Comparison of ENCODE assay signal across 19 cellular contexts in genomic region chr16:71777329-71777728, GRCh38. TPM values are rescaled to one million over a fixed set of nuclear protein-coding genes. Genes with fewer than 3 reads are reported as not detected.
DNase-seq lines count a peak whose midpoint lies in the region; ATAC-seq and TF ChIP-seq lines count a peak whose summit lies in the region.
"Had no signal": no experiment of that assay in that cellular context is flagged by ENCODE, and none has a peak within 500 bp of the region (broad histone marks: within the 10 kb centered on the region; RNA-seq: fewer than 3 reads in every experiment).

No MANE protein-coding gene starts in this region.

- DNase-seq in activated naive CD8-positive, alpha-beta T cell treated with anti-CD3 and anti-CD28 coated beads, Interleukin-2, amount 50 U/mL, for 24 hours: no peak
- no peak for DNase-seq in T-helper 17 cell
- DNase-seq in memory B cell (ENCODE audit: low spot score in 2 of 2): no peak
- no peak for DNase-seq in upper lobe of right lung
- no peak for DNase-seq in KBM-7
- DNase-seq: activated T-cell treated with anti-CD3 and anti-CD28 coated beads, Interleukin-2, amount 50 U/mL, for 1 hour; dorsolateral prefrontal cortex; head of caudate nucleus; IMR-90; mammary epithelial cell; NCI-H2081; uterus had no signal

- H3K9me3 Mint-ChIP-seq in activated naive CD8-positive, alpha-beta T cell (ENCODE audit: low read depth): no peaks in the 10 kb centered on the region
- no peaks in the 10 kb centered on the region for H3K9me3 Mint-ChIP-seq in activated naive CD8-positive, alpha-beta T cell treated with anti-CD3 and anti-CD28 coated beads, Interleukin-2, amount 50 U/mL, for 24 hours
- H3K9me3 Mint-ChIP-seq in memory B cell: no peaks in the 10 kb centered on the region
- H3K9me3 Mint-ChIP-seq: WTC11 had no signal

- no peak overlapping the region for H3K4me3 ChIP-seq in upper lobe of right lung
- H3K4me3 ChIP-seq: dorsolateral prefrontal cortex, skin epidermis, uterus had no signal

- H3K27ac ChIP-seq in upper lobe of right lung: no peak overlapping the region
- H3K27ac ChIP-seq: neutrophil, uterus had no signal

- intact Hi-C loops in upper lobe of right lung (cut with DNase I): no loop called here

- H3K9me3 ChIP-seq in T-helper 17 cell (ENCODE audit: control insufficient read depth, low read length, poor library complexity, severe bottlenecking): no peaks in the 10 kb centered on the region
- no peaks in the 10 kb centered on the region for H3K9me3 ChIP-seq in upper lobe of right lung
- H3K9me3 ChIP-seq: neutrophil, SK-N-SH, uterus had no signal

- H3K27me3 Mint-ChIP-seq in activated naive CD8-positive, alpha-beta T cell: no peaks in the 10 kb centered on the region
- no peaks in the 10 kb centered on the region for H3K27me3 Mint-ChIP-seq in activated naive CD8-positive, alpha-beta T cell treated with anti-CD3 and anti-CD28 coated beads, Interleukin-2, amount 50 U/mL, for 24 hours
- no peaks in the 10 kb centered on the region for H3K27me3 Mint-ChIP-seq in T-helper 17 cell
- no peaks in the 10 kb centered on the region for H3K27me3 Mint-ChIP-seq in memory B cell

- H3K36me3 Mint-ChIP-seq in activated naive CD8-positive, alpha-beta T cell: no peaks in the 10 kb centered on the region
- peaks cover 21% of the 10 kb centered on the region for H3K36me3 Mint-ChIP-seq in activated naive CD8-positive, alpha-beta T cell treated with anti-CD3 and anti-CD28 coated beads, Interleukin-2, amount 50 U/mL, for 24 hours (ENCODE audit: low read depth)
- H3K36me3 Mint-ChIP-seq in T-helper 17 cell (ENCODE audit: low read depth) (peaks cover 4% of the 10 kb centered on the region), memory B cell (peaks cover 12% of the 10 kb centered on the region)

- TF ChIP-seq CTCF in upper lobe of right lung (IDR thresholded peaks at IDR 0.05): no peak

- H3K4me1 ChIP-seq in upper lobe of right lung: peaks cover 3% of the 10 kb centered on the region
- H3K4me1 ChIP-seq: uterus had no signal

- no peak overlapping the region for H3K4me3 Mint-ChIP-seq in activated naive CD8-positive, alpha-beta T cell
- no peak overlapping the region for H3K4me3 Mint-ChIP-seq in activated naive CD8-positive, alpha-beta T cell treated with anti-CD3 and anti-CD28 coated beads, Interleukin-2, amount 50 U/mL, for 24 hours
- H3K4me3 Mint-ChIP-seq in T-helper 17 cell: peak overlapping the region; percentile 39
- peak overlapping the region; percentile 39 for H3K4me3 Mint-ChIP-seq in memory B cell
- H3K4me3 Mint-ChIP-seq: CD14-positive monocyte, WTC11 had no signal

- in situ Hi-C loops in KBM-7 (cut with MboI; ENCODE audit: low pct_unique_long_range_greater_than_20kb, low sequenced_read_pairs): no loop called here

- H3K4me1 Mint-ChIP-seq in activated naive CD8-positive, alpha-beta T cell (ENCODE audit: low read depth): peaks cover 35% of the 10 kb centered on the region
- H3K4me1 Mint-ChIP-seq in activated naive CD8-positive, alpha-beta T cell treated with anti-CD3 and anti-CD28 coated beads, Interleukin-2, amount 50 U/mL, for 24 hours: peaks cover 24% of the 10 kb centered on the region
- H3K4me1 Mint-ChIP-seq in T-helper 17 cell (peaks cover 29% of the 10 kb centered on the region), memory B cell (peaks cover 21% of the 10 kb centered on the region)
- H3K4me1 Mint-ChIP-seq: CD14-positive monocyte, WTC11 had no signal

- no peaks in the 10 kb centered on the region for H3K27me3 ChIP-seq in upper lobe of right lung
- H3K27me3 ChIP-seq: dorsolateral prefrontal cortex, neutrophil, uterus had no signal

- peaks cover 40% of the 10 kb centered on the region for H3K36me3 ChIP-seq in upper lobe of right lung
- H3K36me3 ChIP-seq: uterus had no signal

- ATAC-seq in activated naive CD8-positive, alpha-beta T cell treated with anti-CD3 and anti-CD28 coated beads, Interleukin-2, amount 50 U/mL, for 24 hours: no peak
- ATAC-seq in T-helper 17 cell: no peak
- ATAC-seq in memory B cell (ENCODE audit: low read depth): no peak
- ATAC-seq in upper lobe of right lung: peak; percentile 17
- ATAC-seq in HG03159 (IDR thresholded peaks at IDR 0.05; ENCODE audit: unreplicated experiment): no peak
- ATAC-seq: WTC11 had no signal

- H3K27ac Mint-ChIP-seq in activated naive CD8-positive, alpha-beta T cell: peak overlapping the region; percentile 22
- H3K27ac Mint-ChIP-seq in activated naive CD8-positive, alpha-beta T cell treated with anti-CD3 and anti-CD28 coated beads, Interleukin-2, amount 50 U/mL, for 24 hours: no peak overlapping the region
- H3K27ac Mint-ChIP-seq in T-helper 17 cell (peak overlapping the region; percentile 68), memory B cell (peak overlapping the region; percentile 64)
- H3K27ac Mint-ChIP-seq: WTC11 had no signal

RNA-seq across cellular contexts. Expression of gene AP1G1, which starts 31.3 kb away (rescaled TPM):
- total RNA-seq in T-helper 17 cell (100 to 1,000 TPM; 150 to 160 TPM), upper lobe of right lung (90.0 TPM)

RNA-seq across cellular contexts. Expression of gene PHLPP2, which starts 52.8 kb away (rescaled TPM):
- total RNA-seq in T-helper 17 cell (10 to 100 TPM in 1 of 2 donors, 1 to 10 TPM in 1; 9.3 to 10.2 TPM), upper lobe of right lung (9.3 TPM)

Comparison
In these comparisons a context has a peak if more than half of its experiments do, and no peak if none do; other contexts are left out.
1. H3K4me3 Mint-ChIP-seq: peak in T-helper 17 cell (single experiment) and memory B cell (single experiment); none in activated naive CD8-positive, alpha-beta T cell (single experiment) and activated naive CD8-positive, alpha-beta T cell treated with anti-CD3 and anti-CD28 coated beads, Interleukin-2, amount 50 U/mL, for 24 hours (single experiment).